Comparison of ENCODE assay signal across 8 cellular contexts in the genomic region with DNA sequence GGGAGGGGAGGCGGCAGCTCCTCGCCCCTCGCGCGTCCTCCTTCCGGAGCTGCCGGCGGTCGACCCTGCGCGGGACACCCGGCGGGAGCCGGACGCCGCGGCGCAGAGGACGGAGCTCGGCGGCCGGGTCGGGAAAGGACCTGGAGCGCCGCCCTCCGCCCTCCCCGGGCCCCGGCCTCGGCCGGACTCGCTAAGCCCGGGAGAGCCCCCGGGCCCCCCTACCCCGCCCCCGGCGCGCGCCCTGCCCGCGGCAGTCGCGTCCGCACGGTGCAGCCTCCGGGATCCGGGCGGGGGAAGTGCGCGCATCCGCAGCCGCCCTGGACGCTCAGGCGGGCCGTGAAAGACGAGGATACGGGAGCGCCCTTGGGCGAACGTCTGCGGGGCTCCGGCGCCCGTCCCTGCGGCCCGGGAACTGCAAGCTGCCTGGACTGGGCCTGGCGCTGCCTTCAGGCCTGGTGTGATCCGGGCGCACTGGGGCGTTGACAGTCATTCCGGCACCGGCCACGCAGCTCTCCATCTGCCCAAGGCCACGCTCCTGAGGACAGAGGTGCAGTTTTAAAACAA. TPM values are rescaled to one million over a fixed set of nuclear protein-coding genes. Genes with fewer than 3 reads are reported as not detected.
DNase-seq lines count a peak whose midpoint lies in the region; ATAC-seq and TF ChIP-seq lines count a peak whose summit lies in the region.

No MANE protein-coding gene starts in this region.

- peaks cover 30% of the 10 kb centered on the region for H3K27me3 ChIP-seq in neutrophil

- peak overlapping the region; percentile 82 for H3K27ac ChIP-seq in neutrophil

- intact Hi-C loops in sciatic nerve (cut with DNase I) = no loop called here

- H3K4me3 ChIP-seq in WI38 (ENCODE audit: low read depth, low read length) (peak overlapping the region; percentile 76), fibroblast of pulmonary artery (replicated peaks; ENCODE audit: low read depth, low read length) (peak overlapping the region; percentile 74), neutrophil (ENCODE audit: low read depth in 1 of 2, low read length in 1 of 2) (peak overlapping the region; percentile 69 to 71)

- H3K9me3 ChIP-seq in neutrophil = no peaks in the 10 kb centered on the region

- ATAC-seq in HG03280 (IDR thresholded peaks at IDR 0.05; ENCODE audit: unreplicated experiment) = no peak
- no peak for ATAC-seq in sciatic nerve
- ATAC-seq in GM19397 (IDR thresholded peaks at IDR 0.05; ENCODE audit: unreplicated experiment) = no peak

- H3K4me1 ChIP-seq in neutrophil (ENCODE audit: control insufficient read depth in 1 of 2, insufficient read depth in 1 of 2, low read depth in 1 of 2, low read length in 1 of 2) = peaks cover 27 to 40% of the 10 kb centered on the region in 2 experiments

- no peaks in the 10 kb centered on the region for H3K36me3 ChIP-seq in neutrophil

- DNase-seq in NCI-H2196 (lab: John Stamatoyannopoulos, UW; ENCODE audit: unreplicated experiment) (peak; percentile 38), NCI-H2196 treated with DMSO at 0.1 percent for 48 hours (lab: John Stamatoyannopoulos, UW; ENCODE audit: unreplicated experiment) (no peak), fibroblast of pulmonary artery (ENCODE audit: low read depth) (peak; percentile 33), sciatic nerve (ENCODE audit: low spot score) (no peak)

- TF ChIP-seq CTCF in WI38 (IDR thresholded peaks at IDR 0.05; ENCODE audit: low read depth, low read length) = no peak
- no peak for TF ChIP-seq CTCF in fibroblast of pulmonary artery (IDR thresholded peaks at IDR 0.05; ENCODE audit: low read length, missing control alignments)
- no peak for TF ChIP-seq CTCF in neutrophil (IDR thresholded peaks at IDR 0.05)

RNA-seq across cellular contexts. Expression of a gene that starts 0.5 kb away (rescaled TPM):
- total RNA-seq in sciatic nerve = 56.8 TPM

RNA-seq across cellular contexts. Expression of a gene that starts 23.1 kb away (rescaled TPM):
- 23.0 TPM for total RNA-seq in sciatic nerve

Comparison
In these comparisons a context has a peak if more than half of its experiments do, and no peak if none do; other contexts are left out.
1. DNase-seq: peak in NCI-H2196 (single experiment) and fibroblast of pulmonary artery (single experiment); none in NCI-H2196 treated with DMSO at 0.1 percent for 48 hours (single experiment) and sciatic nerve (single experiment).
2. Peak in every context shown above with its lines, with median percentiles within 50 percentile points of each other: H3K4me3 ChIP-seq.